ENCODE assay signal across 15 cellular contexts in the genomic region with DNA sequence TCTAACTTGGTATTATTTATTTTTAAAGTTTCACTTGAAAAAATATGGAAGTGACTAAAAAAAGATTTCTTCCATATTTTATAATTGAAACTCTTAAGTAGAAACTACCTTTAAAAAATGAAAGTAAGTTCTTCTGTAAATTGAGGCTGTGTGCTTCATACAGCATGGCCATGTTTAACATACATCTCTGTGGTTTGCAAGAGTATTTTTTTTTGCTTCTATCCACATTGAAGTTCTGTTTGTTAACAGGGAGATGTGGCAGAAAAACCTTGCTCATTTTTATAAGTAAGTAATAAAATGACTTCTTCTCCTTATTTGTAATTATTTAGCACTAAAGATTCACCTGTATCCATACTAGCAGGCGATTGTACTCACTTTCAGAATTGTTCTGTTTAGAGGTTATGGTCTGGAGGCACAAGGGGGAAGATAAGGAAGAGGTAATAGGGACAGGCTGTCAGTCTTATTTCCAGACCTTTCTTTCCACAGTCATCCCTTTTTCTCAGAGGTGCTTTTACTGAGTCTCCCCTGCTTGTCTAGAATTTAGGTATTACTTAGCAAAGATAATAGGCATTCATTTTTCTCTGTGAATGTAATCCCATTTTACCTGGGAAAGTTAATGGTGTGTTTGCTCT. TPM values are rescaled to one million over a fixed set of nuclear protein-coding genes. Genes with fewer than 3 reads are reported as not detected.
DNase-seq lines count a peak whose midpoint lies in the region; ATAC-seq and TF ChIP-seq lines count a peak whose summit lies in the region.
"Had no signal": no experiment of that assay in that cellular context is flagged by ENCODE, and none has a peak within 500 bp of the region (broad histone marks: within the 10 kb centered on the region; RNA-seq: fewer than 3 reads in every experiment).

No MANE protein-coding gene starts in this region.

- no peak for DNase-seq in activated naive CD4-positive, alpha-beta T cell treated with anti-CD3 and anti-CD28 coated beads for 36 hours
- no peak for DNase-seq in activated naive CD4-positive, alpha-beta T cell treated with Interleukin-2 at 50 U/mL for 16 hours
- DNase-seq in T-helper 2 cell treated with Interferon-gamma antibody and Interleukin-4, amounts not matched to agents 5 μg/mL and 100 μg/mL, for 36 hours (ENCODE audit: low spot score), result no peak
- DNase-seq in immature natural killer cell (no peak), transverse colon (no peak), mammary epithelial cell (no peak)
- DNase-seq in effector CD4-positive, alpha-beta T cell, result no peak
- DNase-seq: left ventricle myocardium superior, MG63, NCI-H2081 treated with DMSO at 0.1 percent for 48 hours, NCI-H748 treated with DMSO at 0.1 percent for 48 hours, nephron progenitor cell, tibial artery had no signal

- H3K4me1 Mint-ChIP-seq in activated naive CD4-positive, alpha-beta T cell treated with anti-CD3 and anti-CD28 coated beads for 36 hours (ENCODE audit: low read depth), result peaks cover 39% of the 10 kb centered on the region
- H3K4me1 Mint-ChIP-seq in T-helper 2 cell treated with Interferon-gamma antibody and Interleukin-4, amounts not matched to agents 5 μg/mL and 100 μg/mL, for 36 hours (ENCODE audit: low read depth), result peaks cover 51% of the 10 kb centered on the region
- H3K4me1 Mint-ChIP-seq in immature natural killer cell, result peaks cover 88 to 100% of the 10 kb centered on the region in 2 donors
- H3K4me1 Mint-ChIP-seq: nephron progenitor cell had no signal

- CTCF ChIA-PET in activated naive CD4-positive, alpha-beta T cell treated with anti-CD3 and anti-CD28 coated beads for 36 hours (lab: Charles Lee), result interaction anchor here (0.8 to 4.8 kb wide), 5 partner anchors 9 to 128 kb away, joined by 3 to 41 read pairs (median 5); no protein-coding TSS in a partner anchor
- CTCF ChIA-PET in mammary epithelial cell (lab: Charles Lee; ENCODE audit: low non-redundant PET), result interaction anchor here (0.7 kb wide), 1 partner anchor 53 kb away, joined by 4 read pairs; no protein-coding TSS in a partner anchor

- ATAC-seq in GM19328 (IDR thresholded peaks at IDR 0.05; ENCODE audit: unreplicated experiment), result no peak
- ATAC-seq: left ventricle myocardium superior had no signal

- peak overlapping the region; percentile 83 for H3K4me3 Mint-ChIP-seq in activated naive CD4-positive, alpha-beta T cell treated with anti-CD3 and anti-CD28 coated beads for 36 hours
- H3K4me3 Mint-ChIP-seq in T-helper 2 cell treated with Interferon-gamma antibody and Interleukin-4, amounts not matched to agents 5 μg/mL and 100 μg/mL, for 36 hours, result peak overlapping the region; percentile 89
- H3K4me3 Mint-ChIP-seq in immature natural killer cell, result peak overlapping the region; percentile 78 to 93 (median 86)
- H3K4me3 Mint-ChIP-seq: nephron progenitor cell had no signal

- H3K27ac ChIP-seq in transverse colon (peak overlapping the region; percentile 4 to 37 (median 16)), mammary epithelial cell (ENCODE audit: insufficient read depth, low read depth, low read length) (no peak overlapping the region)
- H3K27ac ChIP-seq: tibial artery had no signal

- no peaks in the 10 kb centered on the region for H3K36me3 ChIP-seq in transverse colon
- no peaks in the 10 kb centered on the region for H3K36me3 ChIP-seq in mammary epithelial cell (ENCODE audit: insufficient read depth, low read length)
- H3K36me3 ChIP-seq: MG63, tibial artery had no signal

- H3K9me3 ChIP-seq in transverse colon (no peaks in the 10 kb centered on the region), mammary epithelial cell (replicated peaks; ENCODE audit: insufficient read depth, low read length) (no peaks in the 10 kb centered on the region)
- H3K9me3 ChIP-seq: MG63, tibial artery had no signal

- dilution Hi-C loops in mammary epithelial cell (cut with HindIII; ENCODE audit: low sequenced_read_pairs), result no loop called here

- peaks cover 24% of the 10 kb centered on the region for H3K36me3 Mint-ChIP-seq in activated naive CD4-positive, alpha-beta T cell treated with anti-CD3 and anti-CD28 coated beads for 36 hours (ENCODE audit: low read depth)
- peaks cover 28% of the 10 kb centered on the region for H3K36me3 Mint-ChIP-seq in T-helper 2 cell treated with Interferon-gamma antibody and Interleukin-4, amounts not matched to agents 5 μg/mL and 100 μg/mL, for 36 hours (ENCODE audit: low read depth)
- H3K36me3 Mint-ChIP-seq in immature natural killer cell, result peaks cover 0 to 10% (median 0%) of the 10 kb centered on the region in 3 donors

- H3K4me3 ChIP-seq in transverse colon (no peak overlapping the region), mammary epithelial cell (replicated peaks in 1 of 3; ENCODE audit: insufficient read depth in 1 of 3, low read depth in 2 of 3, low read length in 3 of 3) (no peak overlapping the region)
- H3K4me3 ChIP-seq: MG63, tibial artery had no signal

- H3K79me2 ChIP-seq in mammary epithelial cell (ENCODE audit: insufficient read depth, low read length), result no peaks in the 10 kb centered on the region

- no peak for TF ChIP-seq EP300 in transverse colon (IDR thresholded peaks at IDR 0.05; ENCODE audit: low read depth)

- H3K9ac ChIP-seq in mammary epithelial cell (ENCODE audit: insufficient read depth, low read length), result no peak overlapping the region

- in situ Hi-C loops in transverse colon (cut with MboI; ENCODE audit: low pct_ligation_motif_present in 1 of 4, low pct_unique_long_range_greater_than_20kb in 1 of 4, low sequenced_read_pairs in 3 of 4) (no loop called here), mammary epithelial cell (cut with MboI; ENCODE audit: low sequenced_read_pairs in 2 of 2) (no loop called here)

- 86 to 100% methylated on average over 1 of the region's 1 CpG for WGBS in transverse colon (ENCODE audit: low coverage in 1 of 2), 2 donors
- 95% methylated on average over 1 of the region's 1 CpG for WGBS in mammary epithelial cell (ENCODE audit: low coverage, missing lambda C conversion rate)

- TF ChIP-seq POLR2A in transverse colon (IDR thresholded peaks at IDR 0.05), result no peak

- BruUV-seq in mammary epithelial cell (replicated peaks; lab: Mats Ljungman, UMichigan), result no TSS peak

- peak overlapping the region; percentile 99 for H3K27ac Mint-ChIP-seq in activated naive CD4-positive, alpha-beta T cell treated with anti-CD3 and anti-CD28 coated beads for 36 hours
- H3K27ac Mint-ChIP-seq in T-helper 2 cell treated with Interferon-gamma antibody and Interleukin-4, amounts not matched to agents 5 μg/mL and 100 μg/mL, for 36 hours, result peak overlapping the region; percentile 82
- H3K27ac Mint-ChIP-seq in immature natural killer cell, result peak overlapping the region; percentile 89 to 99 (median 94)
- H3K27ac Mint-ChIP-seq: nephron progenitor cell had no signal

- no peak overlapping the region for H2AFZ ChIP-seq in mammary epithelial cell (ENCODE audit: low read depth, low read length)

- H3K4me1 ChIP-seq in transverse colon (no peaks in the 10 kb centered on the region), mammary epithelial cell (ENCODE audit: insufficient read depth, low read length) (peaks cover 3% of the 10 kb centered on the region)
- H3K4me1 ChIP-seq: tibial artery had no signal

- H3K27me3 Mint-ChIP-seq in activated naive CD4-positive, alpha-beta T cell treated with anti-CD3 and anti-CD28 coated beads for 36 hours (ENCODE audit: low read depth), result no peaks in the 10 kb centered on the region
- no peaks in the 10 kb centered on the region for H3K27me3 Mint-ChIP-seq in T-helper 2 cell treated with Interferon-gamma antibody and Interleukin-4, amounts not matched to agents 5 μg/mL and 100 μg/mL, for 36 hours (ENCODE audit: low read depth)
- peaks cover 0 to 2% (median 2%) of the 10 kb centered on the region in 3 donors for H3K27me3 Mint-ChIP-seq in immature natural killer cell (ENCODE audit: low read depth in 3 of 3)

- TF ChIP-seq CTCF in transverse colon (IDR thresholded peaks at IDR 0.05) (no peak), mammary epithelial cell (conservative IDR thresholded peaks at IDR 0.05 in 1 of 2, IDR thresholded peaks at IDR 0.05 in 1 of 2; ENCODE audit: extremely low read depth in 1 of 2, insufficient read depth in 1 of 2, low read depth in 1 of 2, low read length in 2 of 2) (no peak)

- H3K27me3 ChIP-seq in transverse colon (no peaks in the 10 kb centered on the region), mammary epithelial cell (ENCODE audit: insufficient read depth, low read length) (no peaks in the 10 kb centered on the region)
- H3K27me3 ChIP-seq: tibial artery had no signal

- intact Hi-C loops in activated naive CD4-positive, alpha-beta T cell treated with anti-CD3 and anti-CD28 coated beads for 36 hours (cut with micrococcal nuclease), result loop anchor here (2.0 to 5.0 kb wide), 4 partner anchors 13 to 1629 kb away; no protein-coding TSS in a partner anchor
- intact Hi-C loops in transverse colon (cut with DNase I; ENCODE audit: low total_unique reads), result no loop called here
- intact Hi-C loops in mammary epithelial cell (cut with micrococcal nuclease), result no loop called here

- no peaks in the 10 kb centered on the region for H3K9me3 Mint-ChIP-seq in activated naive CD4-positive, alpha-beta T cell treated with anti-CD3 and anti-CD28 coated beads for 36 hours
- H3K9me3 Mint-ChIP-seq in T-helper 2 cell treated with Interferon-gamma antibody and Interleukin-4, amounts not matched to agents 5 μg/mL and 100 μg/mL, for 36 hours, result no peaks in the 10 kb centered on the region
- no peaks in the 10 kb centered on the region for H3K9me3 Mint-ChIP-seq in immature natural killer cell
- H3K9me3 Mint-ChIP-seq: nephron progenitor cell had no signal

- H4K20me1 ChIP-seq in mammary epithelial cell (ENCODE audit: insufficient read depth, low read length), result no peaks in the 10 kb centered on the region

- no peak overlapping the region for H3K4me2 ChIP-seq in mammary epithelial cell (ENCODE audit: insufficient read depth, low read depth, low read length)

RNA-seq across cellular contexts. Expression of gene FYB1, which starts 16.0 kb away (rescaled TPM):
- 100 to 1,000 TPM; 129 TPM for total RNA-seq in activated naive CD4-positive, alpha-beta T cell treated with anti-CD3 and anti-CD28 coated beads for 36 hours
- polyA plus RNA-seq in immature natural killer cell (100 to 1,000 TPM in 1 of 3 donors, 10 to 100 TPM in 2; 50.6 to 205 (median 80.2) TPM), mammary epithelial cell (1.2 TPM)
- total RNA-seq in transverse colon (10 to 100 TPM in 2 of 4 donors, 1 to 10 TPM in 2; 6.4 to 38.5 (median 17.5) TPM), mammary epithelial cell (1 to 10 TPM; 2.0 to 6.6 TPM)
- 0.16 TPM for polyA minus RNA-seq in mammary epithelial cell
- total RNA-seq: HT1080 had no signal
